In the genomic region with DNA sequence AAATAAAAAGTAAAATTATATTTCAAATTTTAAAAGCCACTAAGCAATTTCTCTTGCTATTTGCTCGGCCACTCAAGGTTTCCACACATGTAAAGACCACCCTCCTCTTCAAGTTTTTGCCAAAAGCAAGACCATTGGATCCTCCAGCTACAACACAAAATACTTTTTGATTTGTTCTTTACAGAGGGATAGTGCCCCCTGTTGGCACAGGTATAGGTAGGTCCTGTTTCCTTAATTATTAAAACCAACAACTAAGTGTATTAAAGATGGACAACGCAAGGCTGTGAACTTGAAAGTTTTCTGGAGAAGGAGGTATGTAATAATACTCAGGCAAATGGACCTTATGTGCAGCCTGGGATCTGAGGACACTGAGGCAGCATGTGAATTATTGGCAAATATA, we compare ENCODE assay signal across 8 cellular contexts. TPM values are rescaled to one million over a fixed set of nuclear protein-coding genes. Genes with fewer than 3 reads are reported as not detected.
DNase-seq lines count a peak whose midpoint lies in the region; ATAC-seq, FAIRE-seq and TF ChIP-seq lines count a peak whose summit lies in the region.

No MANE protein-coding gene starts in this region.

- H3K36me3 ChIP-seq in GM06990 (ENCODE audit: control insufficient read depth, insufficient read depth, low read length): peaks cover 4% of the 10 kb centered on the region

- no peaks in the 10 kb centered on the region for H3K9me3 ChIP-seq in A549

- TF ChIP-seq CTCF in A549 (IDR thresholded peaks at IDR 0.05) (peak; percentile 52), GM06990 (IDR thresholded peaks at IDR 0.05; ENCODE audit: insufficient read depth, low read length, poor library complexity, severe bottlenecking) (peak; percentile 50)

- POLR2A ChIA-PET in A549 (lab: Yijun Ruan, JAX) (no interaction called here), HEK293T (lab: Yijun Ruan, JAX) (no interaction called here)

- no peak for TF ChIP-seq POLR2A in A549 (IDR thresholded peaks at IDR 0.05; ENCODE audit: low read length)

- H3K27ac ChIP-seq in A549: no peak overlapping the region

- WGBS in A549 (ENCODE audit: missing lambda C conversion rate): 91% methylated on average over 2 of the region's 2 CpGs

- DNase-seq in A549 (ENCODE audit: low read depth in 1 of 2, low spot score in 1 of 2) (peak; percentile 15 to 60), GM06990 (ENCODE audit: extremely low read depth, insufficient read length) (no peak), RPMI8226 (peak; percentile 14), fibroblast of the conjunctiva (ENCODE audit: low read depth) (peak; percentile 12), HEK293T (ENCODE audit: extremely low spot score) (no peak)
- DNase-seq in activated CD8-positive, alpha-beta memory T cell treated with anti-CD3 and anti-CD28 coated beads, Interleukin-2, amount 50 U/mL, for 48 hours: no peak
- DNase-seq in activated CD8-positive, alpha-beta memory T cell treated with anti-CD3 and anti-CD28 coated beads, Interleukin-2, amount 50 U/mL, for 4 hours: no peak

- peak; percentile 30 to 58; a peak in 4 of 5 replicates for TF ChIP-seq RAD21 in A549 (conservative IDR thresholded peaks at IDR 0.05 in 1 of 2, IDR thresholded peaks at IDR 0.05 in 1 of 2)

- no peak overlapping the region for H3K4me2 ChIP-seq in A549

- H3K4me1 ChIP-seq in A549: no peaks in the 10 kb centered on the region

- CTCF ChIA-PET in A549 (lab: Yijun Ruan, JAX) (interaction anchor here (0.7 kb wide), 1 partner anchor 15 kb away, joined by 4 read pairs; no protein-coding TSS in a partner anchor), HEK293T (lab: Yijun Ruan, JAX) (no interaction called here)

- ATAC-seq in A549: peak in 1 of 2 experiments; percentile 54; a peak in 1 of 6 replicates
- no peak for ATAC-seq in HG02981 (IDR thresholded peaks at IDR 0.05; ENCODE audit: unreplicated experiment)

- FAIRE-seq in A549 (lab: Jason Lieb, UNC): no peak

- H3K27me3 ChIP-seq in GM06990 (replicated peaks; ENCODE audit: control insufficient read depth, insufficient read depth, low read length): no peaks in the 10 kb centered on the region

- H3K4me3 ChIP-seq in A549 (no peak overlapping the region), GM06990 (replicated peaks; ENCODE audit: low read depth, low read length) (no peak overlapping the region)

- TF ChIP-seq EP300 in A549 (IDR thresholded peaks at IDR 0.05): no peak

TF ChIP-seq in A549, 52 proteins besides CTCF, POLR2A, EP300 and RAD21:
- TF ChIP-seq ZSCAN20 (CRISPR knock-in tag; IDR thresholded peaks at IDR 0.05) (no peak), HEYL (CRISPR knock-in tag; IDR thresholded peaks at IDR 0.05) (no peak), HOXA7 (CRISPR knock-in tag; IDR thresholded peaks at IDR 0.05) (no peak), CBX8 (IDR thresholded peaks at IDR 0.05) (no peak), HOXB13 (CRISPR knock-in tag; IDR thresholded peaks at IDR 0.05; ENCODE audit: low read depth) (no peak), SMC3 (IDR thresholded peaks at IDR 0.05) (peak; percentile 30; the same call in 1 of the 3 replicates)
- TF ChIP-seq, protein P1, sequence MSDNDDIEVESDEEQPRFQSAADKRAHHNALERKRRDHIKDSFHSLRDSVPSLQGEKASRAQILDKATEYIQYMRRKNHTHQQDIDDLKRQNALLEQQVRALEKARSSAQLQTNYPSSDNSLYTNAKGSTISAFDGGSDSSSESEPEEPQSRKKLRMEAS (IDR thresholded peaks at IDR 0.05): no peak
- TF ChIP-seq, protein P2, sequence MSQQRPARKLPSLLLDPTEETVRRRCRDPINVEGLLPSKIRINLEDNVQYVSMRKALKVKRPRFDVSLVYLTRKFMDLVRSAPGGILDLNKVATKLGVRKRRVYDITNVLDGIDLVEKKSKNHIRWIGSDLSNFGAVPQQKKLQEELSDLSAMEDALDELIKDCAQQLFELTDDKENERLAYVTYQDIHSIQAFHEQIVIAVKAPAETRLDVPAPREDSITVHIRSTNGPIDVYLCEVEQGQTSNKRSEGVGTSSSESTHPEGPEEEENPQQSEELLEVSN (IDR thresholded peaks at IDR 0.05; ENCODE audit: borderline replicate concordance, low read depth): no peak

TF ChIP-seq in HEK293T, 16 proteins besides CTCF, POLR2A, EP300 and RAD21:
- TF ChIP-seq FOXA1 (IDR thresholded peaks at IDR 0.05): no peak
- no peak for TF ChIP-seq BHLHE40 (IDR thresholded peaks at IDR 0.05; ENCODE audit: borderline replicate concordance)
- no peak for TF ChIP-seq ELF4 (IDR thresholded peaks at IDR 0.05)
- TF ChIP-seq NFRKB (IDR thresholded peaks at IDR 0.05): no peak
- TF ChIP-seq CTBP1 (IDR thresholded peaks at IDR 0.05; ENCODE audit: borderline replicate concordance): no peak
- no peak for TF ChIP-seq ARNT (IDR thresholded peaks at IDR 0.05)
- no peak for TF ChIP-seq FOXM1 (IDR thresholded peaks at IDR 0.05; ENCODE audit: borderline replicate concordance)
- TF ChIP-seq L3MBTL2 (conservative IDR thresholded peaks at IDR 0.05): no peak
- TF ChIP-seq HDGF (IDR thresholded peaks at IDR 0.05; ENCODE audit: borderline replicate concordance): no peak
- TF ChIP-seq, protein P3, sequence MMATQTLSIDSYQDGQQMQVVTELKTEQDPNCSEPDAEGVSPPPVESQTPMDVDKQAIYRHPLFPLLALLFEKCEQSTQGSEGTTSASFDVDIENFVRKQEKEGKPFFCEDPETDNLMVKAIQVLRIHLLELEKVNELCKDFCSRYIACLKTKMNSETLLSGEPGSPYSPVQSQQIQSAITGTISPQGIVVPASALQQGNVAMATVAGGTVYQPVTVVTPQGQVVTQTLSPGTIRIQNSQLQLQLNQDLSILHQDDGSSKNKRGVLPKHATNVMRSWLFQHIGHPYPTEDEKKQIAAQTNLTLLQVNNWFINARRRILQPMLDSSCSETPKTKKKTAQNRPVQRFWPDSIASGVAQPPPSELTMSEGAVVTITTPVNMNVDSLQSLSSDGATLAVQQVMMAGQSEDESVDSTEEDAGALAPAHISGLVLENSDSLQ (IDR thresholded peaks at IDR 0.05): no peak
- no peak for TF ChIP-seq FOXK2 (IDR thresholded peaks at IDR 0.05)
- TF ChIP-seq LEF1 (IDR thresholded peaks at IDR 0.05; ENCODE audit: borderline replicate concordance): no peak

RNA-seq across cellular contexts. Expression of a gene that starts 23.8 kb away (rescaled TPM):
- polyA plus RNA-seq in A549 (2011; rRNA removed) (70.4 and 81.7 TPM in 2 replicates), A549 (2017; fragmentation: RNase III; extraction: RNeasy Plus Mini Kit Qiagen cat#74134 plus additional on column Dnase treatment) (95.0 to 104 TPM (median 101 TPM) in 3 replicates)
- 19.5 and 20.5 TPM in 2 replicates for polyA plus RNA-seq in A549 (2012; cell fraction: cytosol; rRNA removed)
- 7.8 and 15.6 TPM in 2 replicates for polyA plus RNA-seq in A549 (2012; cell fraction: nucleus; rRNA removed)
- polyA minus RNA-seq in A549 (2011; rRNA and poly(A)+ RNA removed): 23.3 and 30.2 TPM in 2 replicates

RNA-seq across cellular contexts. Expression of a gene that starts 24.3 kb away (rescaled TPM):
- polyA plus RNA-seq in A549 (2011; rRNA removed) (192 and 393 TPM in 2 replicates), A549 (2017; fragmentation: RNase III; extraction: RNeasy Plus Mini Kit Qiagen cat#74134 plus additional on column Dnase treatment) (385 to 465 TPM (median 404 TPM) in 3 replicates)
- 66.6 and 93.4 TPM in 2 replicates for polyA plus RNA-seq in A549 (2012; cell fraction: cytosol; rRNA removed)
- 25.6 and 30.5 TPM in 2 replicates for polyA plus RNA-seq in A549 (2012; cell fraction: nucleus; rRNA removed)
- polyA minus RNA-seq in A549 (2011; rRNA and poly(A)+ RNA removed): 78.7 and 113 TPM in 2 replicates

Comparison
In these comparisons a context has a peak if more than half of its experiments do, and no peak if none do; other contexts are left out.
1. DNase-seq: peak in A549 (2 of 2), RPMI8226 (single experiment) and fibroblast of the conjunctiva (single experiment); none in GM06990 (single experiment), activated CD8-positive, alpha-beta memory T cell treated with anti-CD3 and anti-CD28 coated beads, Interleukin-2, amount 50 U/mL, for 48 hours (single experiment), HEK293T (single experiment) and activated CD8-positive, alpha-beta memory T cell treated with anti-CD3 and anti-CD28 coated beads, Interleukin-2, amount 50 U/mL, for 4 hours (single experiment).